In genomic region chr5:176995896-176996767, GRCh38 we compare ENCODE assay signal across 9 cellular contexts. TPM values are rescaled to one million over a fixed set of nuclear protein-coding genes. Genes with fewer than 3 reads are reported as not detected.
A peak's percentile ranks its signal among the peaks of the same experiment; 100 is the strongest.
DNase-seq lines count a peak whose midpoint lies in the region; ATAC-seq, FAIRE-seq and TF ChIP-seq lines count a peak whose summit lies in the region.
"Had no signal": no experiment of that assay in that cellular context is flagged by ENCODE, and none has a peak within 500 bp of the region (broad histone marks: within the 10 kb centered on the region; RNA-seq: fewer than 3 reads in every experiment).

No MANE protein-coding gene starts in this region.

- no peak overlapping the region for H3K27ac ChIP-seq in substantia nigra (ENCODE audit: low read depth, low read length, poor library complexity, severe bottlenecking)

- DNase-seq in AG08396 (ENCODE audit: low spot score): peak; percentile 30
- no peak for DNase-seq in GM18507 (ENCODE audit: extremely low spot score, insufficient read length, low read depth)
- peak; percentile 63 for DNase-seq in NCI-H226
- peak; percentile 89 for DNase-seq in fibroblast of mammary gland (ENCODE audit: low read depth)
- no peak for DNase-seq in substantia nigra (lab: John Stamatoyannopoulos, UW)
- no peak for DNase-seq in posterior vena cava (ENCODE audit: low spot score)
- DNase-seq in HPDE6-E6E7 (ENCODE audit: extremely low spot score): no peak
- DNase-seq: activated naive CD4-positive, alpha-beta T cell treated with Interleukin-2 at 50 U/mL for 16 hours had no signal

- no peak overlapping the region for H3K4me3 ChIP-seq in fibroblast of mammary gland (ENCODE audit: control insufficient read depth, low read depth, low read length)

- intact Hi-C loops in posterior vena cava (cut with DNase I): no loop called here

- FAIRE-seq in GM18507 (lab: Jason Lieb, UNC): peak; percentile 46

- ATAC-seq in HG03175 (IDR thresholded peaks at IDR 0.05; ENCODE audit: unreplicated experiment): no peak

- TF ChIP-seq CTCF in fibroblast of mammary gland (conservative IDR thresholded peaks at IDR 0.05; ENCODE audit: control insufficient read depth, insufficient read depth, low read depth, low read length): no peak

RNA-seq across cellular contexts. Expression of gene UIMC1, which starts 10.4 kb away (rescaled TPM):
- total RNA-seq in posterior vena cava: 10 to 100 TPM; 33.1 to 41.4 TPM

RNA-seq across cellular contexts. Expression of gene ZNF346, which starts 26.4 kb away (rescaled TPM):
- total RNA-seq in posterior vena cava: 10 to 100 TPM; 11.6 to 12.5 TPM

Comparison
In these comparisons a context has a peak if more than half of its experiments do, and no peak if none do; other contexts are left out.
1. DNase-seq: peak in AG08396 (single experiment), NCI-H226 (single experiment) and fibroblast of mammary gland (single experiment); none in GM18507 (single experiment), substantia nigra (0 of 49), posterior vena cava (single experiment) and HPDE6-E6E7 (single experiment).